In genomic region chr19:35715981-35716734, GRCh38 we compare ENCODE assay signal across 9 cellular contexts. TPM values are rescaled to one million over a fixed set of nuclear protein-coding genes. Genes with fewer than 3 reads are reported as not detected.
DNase-seq lines count a peak whose midpoint lies in the region; ATAC-seq and TF ChIP-seq lines count a peak whose summit lies in the region.
"Had no signal": no experiment of that assay in that cellular context is flagged by ENCODE, and none has a peak within 500 bp of the region (broad histone marks: within the 10 kb centered on the region; RNA-seq: fewer than 3 reads in every experiment).

No MANE protein-coding gene starts in this region.

- peak overlapping the region; percentile 91 to 100 (median 98) for H3K4me2 ChIP-seq in BLaER1 treated with 17β-estradiol and CSF1 and Interleukin-3, amounts not matched to agents 10 nM and 100 nM

- H3K9me3 Mint-ChIP-seq in endodermal cell: no peaks in the 10 kb centered on the region

- peak overlapping the region; percentile 73 to 98 (median 90) for H3K4me3 ChIP-seq in BLaER1 treated with 17β-estradiol and CSF1 and Interleukin-3, amounts not matched to agents 10 nM and 100 nM
- H3K4me3 ChIP-seq in HAP-1: peak overlapping the region; percentile 55
- peak overlapping the region; percentile 85 for H3K4me3 ChIP-seq in endodermal cell (ENCODE audit: low read length)
- peak overlapping the region; percentile 83 to 88 for H3K4me3 ChIP-seq in mucosa of rectum (ENCODE audit: low read length in 2 of 2)

- peaks cover 8% of the 10 kb centered on the region for H3K36me3 Mint-ChIP-seq in endodermal cell (ENCODE audit: low read depth)

- in situ Hi-C loops in HAP-1 (cut with MboI; ENCODE audit: low sequenced_read_pairs): loop anchor here (5.0 kb wide), 1 partner anchor 169 kb away; the partner anchor contains the start of gene TMEM147

- no peaks in the 10 kb centered on the region for H3K27me3 Mint-ChIP-seq in endodermal cell (ENCODE audit: insufficient read depth)

- peaks cover 41 to 68% (median 66%) of the 10 kb centered on the region in 10 experiments for H3K4me1 ChIP-seq in BLaER1 treated with 17β-estradiol and CSF1 and Interleukin-3, amounts not matched to agents 10 nM and 100 nM
- peaks cover 9% of the 10 kb centered on the region for H3K4me1 ChIP-seq in HAP-1
- peaks cover 13% of the 10 kb centered on the region for H3K4me1 ChIP-seq in endodermal cell (ENCODE audit: control insufficient read depth, insufficient read depth, low read length)
- H3K4me1 ChIP-seq in mucosa of rectum (ENCODE audit: control insufficient read depth in 2 of 2, insufficient read depth in 2 of 2, low read length in 2 of 2): peaks cover 21 to 30% of the 10 kb centered on the region in 2 donors

- H3K4me1 Mint-ChIP-seq in endodermal cell: peaks cover 18% of the 10 kb centered on the region

- DNase-seq in HAP-1 (ENCODE audit: low spot score in 2 of 2): no peak
- no peak for DNase-seq in endodermal cell
- DNase-seq in DMS114 treated with DMSO at 0.1 percent for 48 hours (lab: John Stamatoyannopoulos, UW; ENCODE audit: unreplicated experiment): no peak

- no peak for TF ChIP-seq CTCF in endodermal cell (conservative IDR thresholded peaks at IDR 0.05)

- H3K4me3 Mint-ChIP-seq in endodermal cell: peak overlapping the region; percentile 74

- H3K9ac ChIP-seq in BLaER1 treated with 17β-estradiol and CSF1 and Interleukin-3, amounts not matched to agents 10 nM and 100 nM: peak overlapping the region; percentile 92 to 98 (median 95)
- H3K9ac ChIP-seq in endodermal cell (ENCODE audit: extremely low read depth, low read length, poor library complexity, severe bottlenecking): peak overlapping the region; percentile 35
- H3K9ac ChIP-seq in mucosa of rectum (ENCODE audit: low read depth in 1 of 2, low read length in 2 of 2): peak overlapping the region; percentile 76 to 80

- H3K36me3 ChIP-seq in BLaER1 treated with 17β-estradiol and CSF1 and Interleukin-3, amounts not matched to agents 10 nM and 100 nM: peaks cover 8 to 19% (median 16%) of the 10 kb centered on the region in 11 experiments
- H3K36me3 ChIP-seq in HAP-1 (replicated peaks) (peaks cover 3% of the 10 kb centered on the region; the same call in 1 of the 2 replicates), endodermal cell (ENCODE audit: control insufficient read depth, insufficient read depth, low read length) (peaks cover under 1% of the 10 kb centered on the region), mucosa of rectum (ENCODE audit: control insufficient read depth in 2 of 2, insufficient read depth in 2 of 2, low read length in 2 of 2) (peaks cover 0 to 2% of the 10 kb centered on the region in 2 donors)

- H3K27me3 ChIP-seq in BLaER1 treated with 17β-estradiol and CSF1 and Interleukin-3, amounts not matched to agents 10 nM and 100 nM: no peaks in the 10 kb centered on the region
- no peaks in the 10 kb centered on the region for H3K27me3 ChIP-seq in HAP-1 (ENCODE audit: low read depth)
- no peaks in the 10 kb centered on the region for H3K27me3 ChIP-seq in endodermal cell (ENCODE audit: control insufficient read depth, insufficient read depth, low read length, poor library complexity, severe bottlenecking)
- H3K27me3 ChIP-seq in mucosa of rectum (ENCODE audit: control insufficient read depth in 2 of 2, insufficient read depth in 2 of 2, low read length in 2 of 2): no peaks in the 10 kb centered on the region

- 8 to 13% methylated on average over 20 to 48 of the region's 48 CpGs for WGBS in endodermal cell (ENCODE audit: insufficient coverage in 1 of 2, insufficient read length in 1 of 2), 2 experiments

- H3K9me3 ChIP-seq in BLaER1 treated with 17β-estradiol and CSF1 and Interleukin-3, amounts not matched to agents 10 nM and 100 nM (replicated peaks in 1 of 11): no peaks in the 10 kb centered on the region
- H3K9me3 ChIP-seq in HAP-1 (no peaks in the 10 kb centered on the region), endodermal cell (ENCODE audit: control insufficient read depth, low read length) (no peaks in the 10 kb centered on the region), mucosa of rectum (ENCODE audit: control insufficient read depth in 2 of 2, low read length in 2 of 2) (no peaks in the 10 kb centered on the region)

- H3K27ac Mint-ChIP-seq in endodermal cell: peak overlapping the region; percentile 96

- ATAC-seq in SK-N-SH treated with all-trans-retinoic acid at 6 μM for 48 hours (peak; percentile 60), GM21447 (IDR thresholded peaks at IDR 0.05; ENCODE audit: unreplicated experiment) (no peak), HG03097 (IDR thresholded peaks at IDR 0.05; ENCODE audit: low FRiP score, unreplicated experiment) (no peak)

- H3K27ac ChIP-seq in BLaER1 treated with 17β-estradiol and CSF1 and Interleukin-3, amounts not matched to agents 10 nM and 100 nM: peak overlapping the region; percentile 27 to 96 (median 93); a peak in 21 of 22 replicates
- peak overlapping the region; percentile 47 for H3K27ac ChIP-seq in endodermal cell (ENCODE audit: low read depth, low read length)
- peak overlapping the region; percentile 84 to 87 for H3K27ac ChIP-seq in mucosa of rectum (ENCODE audit: low read depth in 2 of 2, low read length in 2 of 2)

- peaks cover 19 to 54% (median 25%) of the 10 kb centered on the region in 11 experiments; a peak in 21 of 22 replicates for H4K20me1 ChIP-seq in BLaER1 treated with 17β-estradiol and CSF1 and Interleukin-3, amounts not matched to agents 10 nM and 100 nM

TF ChIP-seq in SK-N-SH treated with all-trans-retinoic acid at 6 μM for 48 hours, 23 proteins besides CTCF, POLR2A, EP300 and RAD21:
- no peak for TF ChIP-seq TSHZ2 (CRISPR knock-in tag; IDR thresholded peaks at IDR 0.05)
- no peak for TF ChIP-seq RARB (CRISPR knock-in tag; IDR thresholded peaks at IDR 0.05)
- no peak for TF ChIP-seq ARNTL (CRISPR knock-in tag; IDR thresholded peaks at IDR 0.05; ENCODE audit: borderline replicate concordance, low read depth)
- TF ChIP-seq ZNF70 (CRISPR knock-in tag; IDR thresholded peaks at IDR 0.05): no peak
- TF ChIP-seq GLIS3 (CRISPR knock-in tag; IDR thresholded peaks at IDR 0.05): no peak
- no peak for TF ChIP-seq POU6F1 (CRISPR knock-in tag; IDR thresholded peaks at IDR 0.05; ENCODE audit: borderline replicate concordance, low read depth)
- TF ChIP-seq BACH2 (CRISPR knock-in tag; IDR thresholded peaks at IDR 0.05; ENCODE audit: borderline replicate concordance): no peak
- no peak for TF ChIP-seq ZNF565 (CRISPR knock-in tag; conservative IDR thresholded peaks at IDR 0.05; ENCODE audit: low read depth)
- TF ChIP-seq CREB5 (CRISPR knock-in tag; IDR thresholded peaks at IDR 0.05; ENCODE audit: low read depth): no peak

RNA-seq across cellular contexts. Expression of gene KMT2B, which starts 1.6 kb away (rescaled TPM):
- 10 to 100 TPM; 48.1 to 54.0 TPM for total RNA-seq in endodermal cell
- 35.3 TPM for polyA plus RNA-seq in endodermal cell (2013, experiment 1 of 2)
- polyA plus RNA-seq in endodermal cell (2013, experiment 2 of 2): 28.0 TPM

RNA-seq across cellular contexts. Expression of gene ZBTB32, which starts 11.8 kb away (rescaled TPM):
- total RNA-seq in endodermal cell: not detected
- polyA plus RNA-seq in endodermal cell (2013, experiment 1 of 2): not detected
- not detected for polyA plus RNA-seq in endodermal cell (2013, experiment 2 of 2)
- total RNA-seq: LHCN-M2 had no signal

RNA-seq across cellular contexts. Expression of gene IGFLR1, which starts 26.1 kb away (rescaled TPM):
- total RNA-seq in endodermal cell: 1 to 10 TPM; 4.6 to 7.1 TPM
- 9.0 TPM for polyA plus RNA-seq in endodermal cell (2013, experiment 1 of 2)
- 6.1 TPM for polyA plus RNA-seq in endodermal cell (2013, experiment 2 of 2)

RNA-seq across cellular contexts. Expression of gene U2AF1L4, which starts 29.1 kb away (rescaled TPM):
- 10 to 100 TPM; 17.3 to 23.2 TPM for total RNA-seq in endodermal cell
- polyA plus RNA-seq in endodermal cell (2013, experiment 1 of 2): 20.7 TPM
- 16.6 TPM for polyA plus RNA-seq in endodermal cell (2013, experiment 2 of 2)

RNA-seq across cellular contexts. Expression of gene PSENEN, which starts 29.3 kb away (rescaled TPM):
- 100 to 1,000 TPM; 101 to 109 TPM for total RNA-seq in endodermal cell
- polyA plus RNA-seq in endodermal cell (2013, experiment 1 of 2): 76.8 TPM
- 65.3 TPM for polyA plus RNA-seq in endodermal cell (2013, experiment 2 of 2)

Comparison
In these comparisons a context has a peak if more than half of its experiments do, and no peak if none do; other contexts are left out.
1. H3K9ac ChIP-seq: peak in every context shown above with its lines; median percentile 95 in BLaER1 treated with 17β-estradiol and CSF1 and Interleukin-3, amounts not matched to agents 10 nM and 100 nM; 78 in mucosa of rectum; 35 in endodermal cell.